8 cellular contexts compared by ENCODE assay signal in the genomic region with DNA sequence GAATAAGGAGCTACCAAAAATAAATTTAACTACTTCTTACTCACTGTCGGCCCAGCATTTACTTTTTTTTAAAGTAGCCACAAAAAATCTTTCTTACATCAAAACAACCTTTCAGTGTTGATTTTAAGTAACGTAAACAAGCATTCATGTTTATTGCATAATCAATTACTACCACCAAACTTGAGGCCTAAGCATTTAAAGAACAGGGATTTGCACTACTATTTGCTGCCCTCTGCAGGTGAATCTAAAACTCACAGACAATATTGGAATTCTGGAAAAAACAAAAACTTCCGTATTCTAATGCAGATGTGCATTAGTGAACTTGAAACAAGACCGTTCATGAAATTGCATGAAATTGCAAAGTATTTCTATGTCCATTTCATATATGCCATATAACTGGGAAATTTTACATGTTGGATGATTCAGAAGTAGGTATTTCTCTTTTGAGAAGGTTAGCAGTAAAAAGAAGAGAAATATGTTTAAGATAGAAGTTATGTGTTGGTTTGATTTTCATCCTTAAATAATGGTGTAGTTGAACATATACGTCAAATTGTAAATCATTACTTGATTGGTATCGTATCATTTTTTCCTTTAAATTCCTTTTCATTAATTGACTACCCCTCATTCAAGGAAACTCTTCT. TPM values are rescaled to one million over a fixed set of nuclear protein-coding genes. Genes with fewer than 3 reads are reported as not detected.
DNase-seq lines count a peak whose midpoint lies in the region; ATAC-seq, FAIRE-seq and TF ChIP-seq lines count a peak whose summit lies in the region.

No MANE protein-coding gene starts in this region.

- H3K4me3 Mint-ChIP-seq in chondrocyte (ENCODE audit: unreplicated experiment), result no peak overlapping the region

- DNase-seq in DMS153 treated with DMSO at 0.1 percent for 48 hours (lab: John Stamatoyannopoulos, UW; ENCODE audit: unreplicated experiment), result peak; percentile 5
- DNase-seq in GM19239 (ENCODE audit: insufficient read length, low spot score), result no peak
- peak; percentile 29 for DNase-seq in NCI-H69 (lab: John Stamatoyannopoulos, UW)
- DNase-seq in chondrocyte (ENCODE audit: low spot score), result no peak
- DNase-seq in medulla oblongata (ENCODE audit: extremely low spot score), result peak; percentile 57
- no peak for DNase-seq in C1 segment of cervical spinal cord (lab: John Stamatoyannopoulos, UW)
- no peak for DNase-seq in HPDE6-E6E7 (ENCODE audit: extremely low spot score)

- peak; percentile 93 for FAIRE-seq in GM19239 (lab: Jason Lieb, UNC)

- no peak for ATAC-seq in GM19397 (IDR thresholded peaks at IDR 0.05; ENCODE audit: unreplicated experiment)

- no peaks in the 10 kb centered on the region for H3K4me1 Mint-ChIP-seq in chondrocyte (ENCODE audit: low read depth)

- no peaks in the 10 kb centered on the region for H3K36me3 Mint-ChIP-seq in chondrocyte (ENCODE audit: low read depth)

- peaks cover 37% of the 10 kb centered on the region for H3K27me3 Mint-ChIP-seq in chondrocyte (ENCODE audit: low read depth)

- peak; percentile 96 for TF ChIP-seq CTCF in chondrocyte (IDR thresholded peaks at IDR 0.05)

- H3K9me3 Mint-ChIP-seq in chondrocyte (ENCODE audit: low read depth), result peaks cover 3% of the 10 kb centered on the region

- no peak overlapping the region for H3K27ac Mint-ChIP-seq in chondrocyte (ENCODE audit: unreplicated experiment)

RNA-seq across cellular contexts. Expression of gene CGGBP1, which starts 55.6 kb away (rescaled TPM):
- total RNA-seq in chondrocyte, result 67.8 to 69.7 TPM (median 67.8 TPM) in 3 replicates

RNA-seq across cellular contexts. Expression of gene ZNF654, which starts 55.8 kb away (rescaled TPM):
- 11.7 to 13.2 TPM (median 12.3 TPM) in 3 replicates for total RNA-seq in chondrocyte

Comparison
In these comparisons a context has a peak if more than half of its experiments do, and no peak if none do; other contexts are left out.
1. DNase-seq: peak in DMS153 treated with DMSO at 0.1 percent for 48 hours (single experiment), NCI-H69 (single experiment) and medulla oblongata (single experiment); none in GM19239 (single experiment), chondrocyte (single experiment), C1 segment of cervical spinal cord (0 of 14) and HPDE6-E6E7 (single experiment).